In the genomic region with DNA sequence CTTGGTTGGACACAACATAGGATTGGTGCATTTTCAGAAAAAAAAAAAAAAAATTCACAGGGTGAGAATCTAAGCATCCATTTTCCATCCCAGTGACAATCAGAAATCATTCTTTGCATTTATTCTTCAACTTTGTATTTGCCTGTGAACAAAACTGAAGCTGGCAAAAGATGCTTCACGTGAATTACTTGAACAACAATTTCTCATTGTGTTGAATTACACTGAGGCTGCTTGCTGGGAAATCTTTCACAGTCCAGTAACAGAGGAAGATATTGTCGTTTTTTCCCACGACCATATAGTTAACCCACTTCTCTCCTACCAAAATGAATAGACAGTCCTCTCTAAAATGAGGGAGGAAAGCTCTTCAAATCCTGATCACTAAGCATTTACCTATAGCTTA, we compare ENCODE assay signal across 20 cellular contexts. TPM values are rescaled to one million over a fixed set of nuclear protein-coding genes. Genes with fewer than 3 reads are reported as not detected.
DNase-seq lines count a peak whose midpoint lies in the region; ATAC-seq and TF ChIP-seq lines count a peak whose summit lies in the region.
"Had no signal": no experiment of that assay in that cellular context is flagged by ENCODE, and none has a peak within 500 bp of the region (broad histone marks: within the 10 kb centered on the region; RNA-seq: fewer than 3 reads in every experiment).

No MANE protein-coding gene starts in this region.

- peaks cover 3% of the 10 kb centered on the region for H3K27me3 Mint-ChIP-seq in activated naive CD4-positive, alpha-beta T cell treated with anti-CD3 and anti-CD28 coated beads, Interleukin-2, amount 50 U/mL, for 24 hours
- peaks cover 31% of the 10 kb centered on the region for H3K27me3 Mint-ChIP-seq in activated naive CD8-positive, alpha-beta T cell treated with anti-CD3 and anti-CD28 coated beads, Interleukin-2, amount 10 ng/mL, durations not matched to agents 7 days and 5 days
- peaks cover 29% of the 10 kb centered on the region for H3K27me3 Mint-ChIP-seq in chondrocyte (ENCODE audit: low read depth)

- TF ChIP-seq CTCF in chondrocyte (IDR thresholded peaks at IDR 0.05) (no peak), RWPE1 (conservative IDR thresholded peaks at IDR 0.05; ENCODE audit: low read depth) (no peak)

- no peak for DNase-seq in activated naive CD4-positive, alpha-beta T cell (lab: John Stamatoyannopoulos, UW)
- DNase-seq in activated naive CD8-positive, alpha-beta T cell treated with anti-CD3 and anti-CD28 coated beads, Interleukin-2, amount 10 ng/mL, durations not matched to agents 7 days and 5 days: no peak
- DNase-seq in medulla oblongata (ENCODE audit: extremely low spot score) (peak; percentile 79), chondrocyte (ENCODE audit: low spot score) (no peak), NCI-H1417 (lab: John Stamatoyannopoulos, UW) (no peak), RWPE1 (ENCODE audit: low spot score) (no peak)
- DNase-seq: body of pancreas, cerebellar nuclear complex, NCI-H1436 treated with DMSO at 0.1 percent for 48 hours, Right ventricle myocardium superior, upper lobe of left lung had no signal

- no peak for ATAC-seq in activated naive CD8-positive, alpha-beta T cell treated with anti-CD3 and anti-CD28 coated beads, Interleukin-2, amount 10 ng/mL, durations not matched to agents 7 days and 5 days (ENCODE audit: low read depth)
- ATAC-seq in GM21423 (IDR thresholded peaks at IDR 0.05; ENCODE audit: unreplicated experiment): no peak
- ATAC-seq: A549, body of pancreas, gastroesophageal sphincter, left lobe of liver, sciatic nerve had no signal

- peaks cover 23% of the 10 kb centered on the region for H3K4me1 Mint-ChIP-seq in activated naive CD4-positive, alpha-beta T cell treated with anti-CD3 and anti-CD28 coated beads, Interleukin-2, amount 50 U/mL, for 24 hours
- peaks cover 20% of the 10 kb centered on the region for H3K4me1 Mint-ChIP-seq in activated naive CD8-positive, alpha-beta T cell treated with anti-CD3 and anti-CD28 coated beads, Interleukin-2, amount 10 ng/mL, durations not matched to agents 7 days and 5 days
- peaks cover 8% of the 10 kb centered on the region for H3K4me1 Mint-ChIP-seq in chondrocyte (ENCODE audit: low read depth)

- H3K4me3 Mint-ChIP-seq in activated naive CD4-positive, alpha-beta T cell treated with anti-CD3 and anti-CD28 coated beads, Interleukin-2, amount 50 U/mL, for 24 hours: peak overlapping the region; percentile 45
- peak overlapping the region; percentile 71 for H3K4me3 Mint-ChIP-seq in activated naive CD8-positive, alpha-beta T cell treated with anti-CD3 and anti-CD28 coated beads, Interleukin-2, amount 10 ng/mL, durations not matched to agents 7 days and 5 days
- no peak overlapping the region for H3K4me3 Mint-ChIP-seq in chondrocyte (ENCODE audit: unreplicated experiment)

- no peaks in the 10 kb centered on the region for H3K9me3 Mint-ChIP-seq in activated naive CD4-positive, alpha-beta T cell treated with anti-CD3 and anti-CD28 coated beads, Interleukin-2, amount 50 U/mL, for 24 hours
- H3K9me3 Mint-ChIP-seq in activated naive CD8-positive, alpha-beta T cell treated with anti-CD3 and anti-CD28 coated beads, Interleukin-2, amount 10 ng/mL, durations not matched to agents 7 days and 5 days: no peaks in the 10 kb centered on the region
- H3K9me3 Mint-ChIP-seq in chondrocyte (ENCODE audit: low read depth): no peaks in the 10 kb centered on the region

- CTCF ChIA-PET in RWPE1 (lab: Yijun Ruan, JAX): interaction anchor here (0.6 to 1.4 kb wide), 4 partner anchors 143 to 1441 kb away, joined by 3 to 7 read pairs (median 3); no protein-coding TSS in a partner anchor

- POLR2A ChIA-PET in activated naive CD8-positive, alpha-beta T cell treated with anti-CD3 and anti-CD28 coated beads, Interleukin-2, amount 10 ng/mL, durations not matched to agents 7 days and 5 days (lab: Charles Lee): no interaction called here
- POLR2A ChIA-PET in RWPE1 (lab: Yijun Ruan, JAX; ENCODE audit: low non-redundant PET): no interaction called here

- H3K36me3 Mint-ChIP-seq in activated naive CD4-positive, alpha-beta T cell treated with anti-CD3 and anti-CD28 coated beads, Interleukin-2, amount 50 U/mL, for 24 hours: no peaks in the 10 kb centered on the region
- H3K36me3 Mint-ChIP-seq in activated naive CD8-positive, alpha-beta T cell treated with anti-CD3 and anti-CD28 coated beads, Interleukin-2, amount 10 ng/mL, durations not matched to agents 7 days and 5 days: no peaks in the 10 kb centered on the region
- H3K36me3 Mint-ChIP-seq in chondrocyte (ENCODE audit: low read depth): peaks cover 1% of the 10 kb centered on the region

- peak overlapping the region; percentile 88 for H3K27ac Mint-ChIP-seq in activated naive CD4-positive, alpha-beta T cell treated with anti-CD3 and anti-CD28 coated beads, Interleukin-2, amount 50 U/mL, for 24 hours
- H3K27ac Mint-ChIP-seq in activated naive CD8-positive, alpha-beta T cell treated with anti-CD3 and anti-CD28 coated beads, Interleukin-2, amount 10 ng/mL, durations not matched to agents 7 days and 5 days: no peak overlapping the region
- no peak overlapping the region for H3K27ac Mint-ChIP-seq in chondrocyte (ENCODE audit: unreplicated experiment)

- H3K27ac ChIP-seq in RWPE1: no peak overlapping the region
- H3K27ac ChIP-seq: A549, body of pancreas, gastroesophageal sphincter, GM23248, prostate gland, upper lobe of left lung had no signal

RNA-seq across cellular contexts. Expression of a gene that starts 4.3 kb away (rescaled TPM):
- total RNA-seq in activated naive CD8-positive, alpha-beta T cell treated with anti-CD3 and anti-CD28 coated beads, Interleukin-2, amount 10 ng/mL, durations not matched to agents 7 days and 5 days: 10 to 100 TPM; 29.2 to 29.5 TPM
- total RNA-seq in chondrocyte: 2.2 to 3.7 TPM (median 2.8 TPM) in 3 replicates
- total RNA-seq: myocyte had no signal
